ENCODE assay signal across 1 cellular context in the genomic region with DNA sequence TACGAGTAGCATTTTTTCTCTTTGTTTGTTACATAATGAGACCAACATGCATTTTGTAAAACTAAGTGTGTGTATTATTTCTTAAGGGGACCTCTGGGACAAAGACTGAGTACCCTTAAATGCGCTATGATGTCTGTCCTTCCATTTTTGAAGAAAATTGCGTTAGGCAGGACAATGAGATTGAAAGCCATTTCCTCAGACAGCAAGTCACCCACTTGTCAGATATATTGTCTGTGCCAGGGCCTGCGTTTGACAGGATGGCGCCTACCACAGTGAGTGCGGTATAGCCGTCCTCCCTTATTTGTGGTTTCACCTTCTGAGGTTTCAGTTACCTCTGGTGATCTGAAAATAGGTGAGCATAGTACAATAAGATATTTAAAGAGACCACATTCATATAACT.
TF ChIP-seq lines count a peak whose summit lies in the region.

No MANE protein-coding gene starts in this region.

TF ChIP-seq in endothelial cell of umbilical vein, 7 proteins besides CTCF, POLR2A, EP300 and RAD21 (continued from another document):
- no peak for TF ChIP-seq MAX (IDR thresholded peaks at IDR 0.05; ENCODE audit: insufficient read depth, insufficient read length)
- no peak for TF ChIP-seq EZH2 (IDR thresholded peaks at IDR 0.05; ENCODE audit: borderline replicate concordance, low read depth, low read length, severe bottlenecking)
- no peak for TF ChIP-seq FOS (IDR thresholded peaks at IDR 0.05; ENCODE audit: borderline replicate concordance, insufficient read depth, low read length)
- no peak for TF ChIP-seq POLR2AphosphoS5 (IDR thresholded peaks at IDR 0.05; ENCODE audit: insufficient read depth, low read depth, low read length)
- no peak for TF ChIP-seq JUN (IDR thresholded peaks at IDR 0.05; ENCODE audit: borderline replicate concordance, insufficient read depth, insufficient read length, low read depth)
- no peak for TF ChIP-seq MYC (IDR thresholded peaks at IDR 0.05; ENCODE audit: low read depth, low read length)
TF ChIP-seq in endothelial cell of umbilical vein: peak in this region for 0.
